10 cellular contexts compared by ENCODE assay signal in the genomic region with DNA sequence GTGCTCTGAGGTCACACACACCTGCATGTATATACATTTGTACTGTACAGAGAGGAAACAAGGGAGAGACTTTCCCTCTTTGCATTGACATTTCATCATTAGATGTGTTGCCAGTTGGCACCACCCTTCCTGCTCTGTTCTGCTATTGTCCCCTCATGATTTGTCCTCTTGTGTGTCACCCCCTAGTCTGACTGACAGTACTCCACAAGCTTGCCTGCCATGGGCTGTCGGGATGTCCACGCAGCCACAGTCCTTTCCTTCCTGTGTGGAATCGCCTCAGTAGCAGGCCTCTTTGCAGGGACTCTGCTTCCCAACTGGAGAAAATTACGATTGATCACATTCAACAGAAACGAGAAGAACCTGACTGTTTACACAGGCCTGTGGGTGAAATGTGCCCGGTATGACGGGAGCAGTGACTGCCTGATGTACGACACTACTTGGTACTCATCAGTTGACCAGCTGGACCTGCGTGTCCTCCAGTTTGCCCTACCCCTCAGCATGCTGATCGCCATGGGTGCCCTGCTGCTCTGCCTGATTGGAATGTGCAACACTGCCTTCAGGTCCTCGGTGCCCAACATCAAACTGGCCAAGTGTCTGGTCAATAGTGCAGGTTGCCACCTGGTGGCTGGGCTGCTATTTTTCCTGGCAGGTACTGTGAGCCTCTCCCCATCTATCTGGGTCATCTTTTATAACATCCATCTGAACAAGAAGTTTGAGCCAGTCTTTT. TPM values are rescaled to one million over a fixed set of nuclear protein-coding genes. Genes with fewer than 3 reads are reported as not detected.
A peak's percentile ranks its signal among the peaks of the same experiment; 100 is the strongest.
DNase-seq lines count a peak whose midpoint lies in the region; ATAC-seq, FAIRE-seq and TF ChIP-seq lines count a peak whose summit lies in the region.
"Had no signal": no experiment of that assay in that cellular context is flagged by ENCODE, and none has a peak within 500 bp of the region (broad histone marks: within the 10 kb centered on the region; RNA-seq: fewer than 3 reads in every experiment).

No MANE protein-coding gene starts in this region.

- DNase-seq in NCI-H1105 treated with DMSO at 0.1 percent for 48 hours (lab: John Stamatoyannopoulos, UW) (peak; percentile 7), NCI-H1105 (lab: John Stamatoyannopoulos, UW) (no peak), HepG2 (ENCODE audit: low spot score) (peak; percentile 44), amniotic stem cell (lab: John Stamatoyannopoulos, UW) (no peak)
- peak; percentile 24 to 30 for DNase-seq in activated T-cell treated with anti-CD3 and anti-CD28 coated beads, Interleukin-2, amount 50 U/mL, for 72 hours

- intact Hi-C loops in HepG2 (cut with micrococcal nuclease; ENCODE audit: unreplicated experiment): loop anchor here (1.0 to 5.0 kb wide), 3 partner anchors 66 to 260 kb away; partner anchors contain the start of genes GTPBP10 and STEAP1

- no peak overlapping the region for H3K27ac ChIP-seq in HepG2 (ENCODE audit: extremely low read length, insufficient read depth, low read length)
- H3K27ac ChIP-seq: SK-N-MC had no signal

- CTCF ChIA-PET in HepG2 (lab: Yijun Ruan, JAX; ENCODE audit: low intra/inter-chr PET ratio, low total read pairs): interaction anchor here (0.8 to 1.0 kb wide), 2 partner anchors 66 to 100 kb away, joined by 3 read pairs; partner anchors contain the start of gene GTPBP10

- no peak for TF ChIP-seq POLR2A in HepG2 (IDR thresholded peaks at IDR 0.05; ENCODE audit: insufficient read depth in 1 of 2, low read depth in 2 of 2, low read length in 2 of 2)

- H2AFZ ChIP-seq in HepG2 (ENCODE audit: low read length): no peak overlapping the region

- no peak overlapping the region for H3K9ac ChIP-seq in HepG2 (ENCODE audit: insufficient read depth, low read depth, low read length)

- in situ Hi-C loops in HepG2 (cut with HindIII; ENCODE audit: extremely low pct_ligation_motif_present, low pct_unique_long_range_greater_than_20kb): loop anchor here (10.0 kb wide), 1 partner anchor 258 kb away; the partner anchor contains the start of gene STEAP1

- no peaks in the 10 kb centered on the region for H3K9me3 ChIP-seq in HepG2 (ENCODE audit: low read length)

- TF ChIP-seq EP300 in HepG2 (IDR thresholded peaks at IDR 0.05; ENCODE audit: low read depth in 2 of 2, low read length in 2 of 2) (no peak), HepG2 (CRISPR knock-in tag; IDR thresholded peaks at IDR 0.05; ENCODE audit: borderline replicate concordance) (no peak)

- no peaks in the 10 kb centered on the region for H3K27me3 ChIP-seq in HepG2 (ENCODE audit: control insufficient read depth in 1 of 2, insufficient read depth in 2 of 2, low read length in 2 of 2)

- H3K4me3 ChIP-seq in HepG2 (replicated peaks in 1 of 3; ENCODE audit: insufficient read depth in 1 of 3, low read depth in 2 of 3, low read length in 3 of 3): no peak overlapping the region
- H3K4me3 ChIP-seq: SK-N-MC had no signal

- 0 out of 2 replicates have a peak, but pooled peaks have one; percentile 22 for TF ChIP-seq RAD21 in HepG2 (CRISPR knock-in tag; IDR thresholded peaks at IDR 0.05)

- H3K36me3 ChIP-seq in HepG2 (replicated peaks in 1 of 2; ENCODE audit: control insufficient read depth in 1 of 2, insufficient read depth in 2 of 2, low read length in 2 of 2): peaks cover 5 to 38% of the 10 kb centered on the region in 2 experiments; a peak in 4 of 5 replicates

- no peak overlapping the region for H3K4me2 ChIP-seq in HepG2 (ENCODE audit: low read depth, low read length)

- H3K36me3 Mint-ChIP-seq in activated T-cell treated with anti-CD3 and anti-CD28 coated beads, Interleukin-2, amount 50 U/mL, for 72 hours (ENCODE audit: insufficient read depth in 2 of 2): no peaks in the 10 kb centered on the region

- 90% methylated on average over 10 of the region's 11 CpGs for WGBS in HepG2 (ENCODE audit: low lambda C conversion rate)

- TF ChIP-seq CTCF in HepG2 (CRISPR knock-in tag; IDR thresholded peaks at IDR 0.05): peak; percentile 67

- H4K20me1 ChIP-seq in HepG2 (ENCODE audit: insufficient read depth, low read length): no peaks in the 10 kb centered on the region

- no peaks in the 10 kb centered on the region for H3K9me3 Mint-ChIP-seq in activated T-cell treated with anti-CD3 and anti-CD28 coated beads, Interleukin-2, amount 50 U/mL, for 72 hours

- H3K27ac Mint-ChIP-seq in activated T-cell treated with anti-CD3 and anti-CD28 coated beads, Interleukin-2, amount 50 U/mL, for 72 hours: no peak overlapping the region

- no peaks in the 10 kb centered on the region for H3K27me3 Mint-ChIP-seq in activated T-cell treated with anti-CD3 and anti-CD28 coated beads, Interleukin-2, amount 50 U/mL, for 72 hours (ENCODE audit: low read depth)

- POLR2A ChIA-PET in HepG2 (lab: Yijun Ruan, JAX): no interaction called here

- peaks cover 50% of the 10 kb centered on the region for H3K4me1 ChIP-seq in HepG2 (ENCODE audit: insufficient read depth, low read length)

- peak; percentile 53 for ATAC-seq in HG03565 (IDR thresholded peaks at IDR 0.05; ENCODE audit: unreplicated experiment)
- ATAC-seq in activated T-cell treated with anti-CD3 and anti-CD28 coated beads, Interleukin-2, amount 50 U/mL, for 72 hours (replicated peaks in 1 of 2): peak in 1 of 2 donors; percentile 57
- ATAC-seq in HepG2: peak; percentile 94
- ATAC-seq in GM21515 (IDR thresholded peaks at IDR 0.05; ENCODE audit: unreplicated experiment): no peak
- no peak for ATAC-seq in GM21786 (IDR thresholded peaks at IDR 0.05; ENCODE audit: unreplicated experiment)

- H3K4me1 Mint-ChIP-seq in activated T-cell treated with anti-CD3 and anti-CD28 coated beads, Interleukin-2, amount 50 U/mL, for 72 hours (ENCODE audit: low read depth): no peaks in the 10 kb centered on the region

- H3K79me2 ChIP-seq in HepG2 (ENCODE audit: insufficient read depth, low read length): peaks cover 38% of the 10 kb centered on the region

- FAIRE-seq in HepG2 (lab: Jason Lieb, UNC): peak; percentile 52

- no peak overlapping the region for H3K4me3 Mint-ChIP-seq in activated T-cell treated with anti-CD3 and anti-CD28 coated beads, Interleukin-2, amount 50 U/mL, for 72 hours

- BruUV-seq in HepG2 (replicated peaks; lab: Mats Ljungman, UMichigan): no TSS peak

TF ChIP-seq in HepG2, 621 proteins besides CTCF, POLR2A, EP300 and RAD21 (continues in another document):
- no peak for TF ChIP-seq SNAPC5 (CRISPR knock-in tag; IDR thresholded peaks at IDR 0.05; ENCODE audit: borderline replicate concordance)
- peak; percentile 28 for TF ChIP-seq TEAD3 (CRISPR knock-in tag; optimal IDR thresholded peaks at IDR 0.05; ENCODE audit: borderline replicate concordance)
- TF ChIP-seq HIVEP1 (CRISPR knock-in tag; IDR thresholded peaks at IDR 0.05): no peak

RNA-seq across cellular contexts. Expression of gene CLDN12, which starts 9.4 kb away (rescaled TPM):
- total RNA-seq in activated T-cell treated with anti-CD3 and anti-CD28 coated beads, Interleukin-2, amount 50 U/mL, for 72 hours: 10 to 100 TPM in 1 of 2 donors, 1 to 10 TPM in 1; 5.5 to 11.2 TPM
- 32.0 and 44.1 TPM in 2 replicates for total RNA-seq in HepG2 (2016; rRNA removed; fragmentation: Illumina TruSeq; extraction: Trizol)
- 4.9 and 5.3 TPM in 2 replicates for total RNA-seq in HepG2 (2016; cell fraction: cytosol; rRNA removed; fragmentation: Illumina TruSeq; extraction: Trizol; ENCODE audit: low read depth)
- 29.0 and 43.4 TPM in 2 replicates for total RNA-seq in HepG2 (2016; cell fraction: insoluble cytoplasmic fraction; rRNA removed; fragmentation: Illumina TruSeq; extraction: Trizol)
- total RNA-seq in HepG2 (2016; cell fraction: membrane; rRNA removed; fragmentation: Illumina TruSeq; extraction: Trizol): 14.9 and 17.1 TPM in 2 replicates
- 44.7 and 45.4 TPM in 2 replicates for total RNA-seq in HepG2 (2016; cell fraction: nucleus; rRNA removed; fragmentation: Illumina TruSeq; extraction: Trizol)
- 114 and 124 TPM in 2 replicates for polyA plus RNA-seq in HepG2 (2011; rRNA removed)
- 115 and 125 TPM in 2 replicates for polyA plus RNA-seq in HepG2 (2011; cell fraction: cytosol; rRNA removed)
- 68.0 and 100 TPM in 2 replicates for polyA plus RNA-seq in HepG2 (2011; cell fraction: nucleus; rRNA removed)
- polyA plus RNA-seq in HepG2 (2012): 47.5 and 62.4 TPM in 2 replicates
- polyA plus RNA-seq in HepG2 (2016; cell fraction: cytosol; fragmentation: Illumina TruSeq; extraction: Trizol; ENCODE audit: low read depth): 1.6 and 2.6 TPM in 2 replicates
- polyA plus RNA-seq in HepG2 (2016; cell fraction: insoluble cytoplasmic fraction; fragmentation: Illumina TruSeq; extraction: Trizol; ENCODE audit: low read depth): 24.3 and 25.6 TPM in 2 replicates
- 5.4 and 5.7 TPM in 2 replicates for polyA plus RNA-seq in HepG2 (2016; cell fraction: membrane; fragmentation: Illumina TruSeq; extraction: Trizol; ENCODE audit: low read depth)
- 51.7 and 54.3 TPM in 2 replicates for polyA plus RNA-seq in HepG2 (2016; cell fraction: nucleus; fragmentation: Illumina TruSeq; extraction: Trizol; ENCODE audit: insufficient read depth, low read depth)
- 196 and 646 TPM in 2 replicates for polyA minus RNA-seq in HepG2 (2011; rRNA and poly(A)+ RNA removed; ENCODE audit: low replicate concordance)
- 105 and 122 TPM in 2 replicates for polyA minus RNA-seq in HepG2 (2011; cell fraction: cytosol; rRNA and poly(A)+ RNA removed)
- polyA minus RNA-seq in HepG2 (2011; cell fraction: nucleus; rRNA and poly(A)+ RNA removed): 74.0 and 90.1 TPM in 2 replicates

RNA-seq across cellular contexts. Expression of gene PTTG1IP2, which starts 56.8 kb away (rescaled TPM):
- not detected for total RNA-seq in activated T-cell treated with anti-CD3 and anti-CD28 coated beads, Interleukin-2, amount 50 U/mL, for 72 hours
- not detected in 2 replicates for total RNA-seq in HepG2 (2016; rRNA removed; fragmentation: Illumina TruSeq; extraction: Trizol)
- total RNA-seq in HepG2 (2016; cell fraction: cytosol; rRNA removed; fragmentation: Illumina TruSeq; extraction: Trizol; ENCODE audit: low read depth): not detected in 2 replicates
- total RNA-seq in HepG2 (2016; cell fraction: insoluble cytoplasmic fraction; rRNA removed; fragmentation: Illumina TruSeq; extraction: Trizol): not detected in 2 replicates
- not detected in 2 replicates for total RNA-seq in HepG2 (2016; cell fraction: membrane; rRNA removed; fragmentation: Illumina TruSeq; extraction: Trizol)
- not detected in 2 replicates for total RNA-seq in HepG2 (2016; cell fraction: nucleus; rRNA removed; fragmentation: Illumina TruSeq; extraction: Trizol)
- polyA plus RNA-seq in HepG2 (2011; rRNA removed): not detected in 2 replicates
- not detected in 2 replicates for polyA plus RNA-seq in HepG2 (2011; cell fraction: cytosol; rRNA removed)
- not detected in 2 replicates for polyA plus RNA-seq in HepG2 (2011; cell fraction: nucleus; rRNA removed)
- polyA plus RNA-seq in HepG2 (2012): not detected in 2 replicates
- not detected in 2 replicates for polyA plus RNA-seq in HepG2 (2016; cell fraction: cytosol; fragmentation: Illumina TruSeq; extraction: Trizol; ENCODE audit: low read depth)
- polyA plus RNA-seq in HepG2 (2016; cell fraction: insoluble cytoplasmic fraction; fragmentation: Illumina TruSeq; extraction: Trizol; ENCODE audit: low read depth): not detected in 2 replicates
- not detected in 2 replicates for polyA plus RNA-seq in HepG2 (2016; cell fraction: membrane; fragmentation: Illumina TruSeq; extraction: Trizol; ENCODE audit: low read depth)
- polyA plus RNA-seq in HepG2 (2016; cell fraction: nucleus; fragmentation: Illumina TruSeq; extraction: Trizol; ENCODE audit: insufficient read depth, low read depth): not detected in 2 replicates
- not detected in 2 replicates for polyA minus RNA-seq in HepG2 (2011; rRNA and poly(A)+ RNA removed; ENCODE audit: low replicate concordance)
- not detected in 2 replicates for polyA minus RNA-seq in HepG2 (2011; cell fraction: cytosol; rRNA and poly(A)+ RNA removed)
- polyA minus RNA-seq in HepG2 (2011; cell fraction: nucleus; rRNA and poly(A)+ RNA removed): not detected in 2 replicates
- total RNA-seq: glomerular endothelial cell had no signal

Comparison
In these comparisons a context has a peak if more than half of its experiments do, and no peak if none do; other contexts are left out.
1. DNase-seq: peak in NCI-H1105 treated with DMSO at 0.1 percent for 48 hours (single experiment), activated T-cell treated with anti-CD3 and anti-CD28 coated beads, Interleukin-2, amount 50 U/mL, for 72 hours (2 of 2) and HepG2 (single experiment); none in NCI-H1105 (single experiment) and amniotic stem cell (single experiment).
2. ATAC-seq: peak in HG03565 (single experiment) and HepG2 (single experiment); none in GM21515 (single experiment) and GM21786 (single experiment).